In genomic region chr1:6942990-6943389, GRCh38 we compare ENCODE assay signal across 9 cellular contexts.
"Had no signal": no experiment of that assay in that cellular context is flagged by ENCODE, and none has a peak within 500 bp of the region (broad histone marks: within the 10 kb centered on the region; RNA-seq: fewer than 3 reads in every experiment).

No MANE protein-coding gene starts in this region.

- DNase-seq: GM23248, GOT3, H9, HCEC 1CT, Karpas-422, KBM-7 had no signal

- H3K4me2 ChIP-seq: KMS-11 had no signal

- H3K4me3 ChIP-seq: GM23248 had no signal

- H3K9ac ChIP-seq: GM23248, KMS-11 had no signal

- H2AFZ ChIP-seq: GM23248 had no signal

- H3K27ac ChIP-seq: GM23248, KMS-11 had no signal

- H3K4me3 Mint-ChIP-seq: H9 had no signal

- H3K27ac Mint-ChIP-seq: H9 had no signal

- FAIRE-seq: H54, HTR-8/SVneo had no signal
